Comparison of ENCODE assay signal across 15 cellular contexts in the genomic region with DNA sequence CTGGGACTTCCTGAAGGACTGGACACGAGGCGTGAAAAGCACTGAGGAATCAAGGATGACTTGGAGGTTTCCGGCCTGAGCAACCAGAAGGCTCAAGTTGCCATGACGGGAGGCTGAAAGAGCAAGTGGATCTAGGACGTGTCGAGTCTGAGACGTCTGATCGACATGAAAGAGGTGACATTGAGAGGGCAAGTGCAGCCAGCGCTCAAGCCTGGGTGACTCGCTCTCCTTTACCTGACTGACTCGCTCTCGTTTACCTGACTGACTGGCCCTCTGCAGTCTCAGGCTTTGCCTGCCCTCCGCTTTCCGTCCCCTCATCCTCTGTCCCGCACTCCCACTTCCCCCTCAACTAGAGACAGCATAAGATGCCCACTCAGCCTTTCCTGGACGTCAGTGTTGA.
A peak's percentile ranks its signal among the peaks of the same experiment; 100 is the strongest.
DNase-seq lines count a peak whose midpoint lies in the region; ATAC-seq, FAIRE-seq and TF ChIP-seq lines count a peak whose summit lies in the region.
"Had no signal": no experiment of that assay in that cellular context is flagged by ENCODE, and none has a peak within 500 bp of the region (broad histone marks: within the 10 kb centered on the region; RNA-seq: fewer than 3 reads in every experiment).

No MANE protein-coding gene starts in this region.

- no peak overlapping the region for H2AFZ ChIP-seq in HCT116 (ENCODE audit: low read depth, low read length, poor library complexity, severe bottlenecking)

- peak overlapping the region; percentile 55 to 74 for H3K27ac Mint-ChIP-seq in natural killer cell
- H3K27ac Mint-ChIP-seq in activated T-helper 2 cell treated with anti-CD3 and anti-CD28 coated beads, Interferon-gamma antibody, Interleukin-2, Interleukin-4, amounts not matched to agents 10 μg/mL and 5 μg/mL and 100 μg/mL, durations not matched to agents 14 hours and 24 hours and 36 hours = no peak overlapping the region

- CTCF ChIA-PET in A549 (lab: Yijun Ruan, JAX) (interaction anchor here (0.6 to 5.4 kb wide), 4 partner anchors 25 to 336 kb away, joined by 3 to 56 read pairs (median 3); no protein-coding TSS in a partner anchor), HCT116 (lab: Charles Lee) (no interaction called here)

- ATAC-seq in A549 (peak; percentile 3 to 34; a peak in 5 of 6 replicates), HCT116 (0 out of 2 replicates have a peak, but pooled peaks have one; percentile 19), natural killer cell (no peak), HG02852 (IDR thresholded peaks at IDR 0.05; ENCODE audit: unreplicated experiment) (no peak)
- ATAC-seq: gastroesophageal sphincter, K562 had no signal

- no peak for TF ChIP-seq RAD21 in A549 (conservative IDR thresholded peaks at IDR 0.05 in 1 of 2, IDR thresholded peaks at IDR 0.05 in 1 of 2)
- TF ChIP-seq RAD21 in HCT116 (IDR thresholded peaks at IDR 0.05; ENCODE audit: low read depth) = no peak

- H3K9me3 ChIP-seq in A549 = no peaks in the 10 kb centered on the region
- H3K9me3 ChIP-seq in HCT116 (ENCODE audit: control insufficient read depth in 1 of 2, insufficient read depth in 1 of 2, low read depth in 1 of 2, low read length in 2 of 2) = no peaks in the 10 kb centered on the region
- no peaks in the 10 kb centered on the region for H3K9me3 ChIP-seq in colonic mucosa
- H3K9me3 ChIP-seq: gastroesophageal sphincter had no signal

- H3K4me2 ChIP-seq in A549 = peak overlapping the region; percentile 93
- peak overlapping the region; percentile 23 for H3K4me2 ChIP-seq in HCT116 (ENCODE audit: low read length)

- H3K36me3 Mint-ChIP-seq in natural killer cell = no peaks in the 10 kb centered on the region
- peaks cover 86% of the 10 kb centered on the region for H3K36me3 Mint-ChIP-seq in activated T-helper 2 cell treated with anti-CD3 and anti-CD28 coated beads, Interferon-gamma antibody, Interleukin-2, Interleukin-4, amounts not matched to agents 10 μg/mL and 5 μg/mL and 100 μg/mL, durations not matched to agents 14 hours and 24 hours and 36 hours (ENCODE audit: low read depth)

- H3K27ac ChIP-seq in A549 (peak overlapping the region; percentile 75 to 78), HCT116 (ENCODE audit: low read depth, low read length) (no peak overlapping the region), colonic mucosa (peak overlapping the region; percentile 7)
- H3K27ac ChIP-seq: gastroesophageal sphincter had no signal

- 0 out of 3 replicates have a peak overlapping the region, but pooled peaks have one; percentile 33 for H3K4me3 ChIP-seq in A549
- H3K4me3 ChIP-seq in HCT116 (replicated peaks in 1 of 2; ENCODE audit: low read depth in 1 of 2, low read length in 2 of 2) = no peak overlapping the region
- H3K4me3 ChIP-seq in colonic mucosa = no peak overlapping the region
- H3K4me3 ChIP-seq: gastroesophageal sphincter, K562 had no signal

- no peak for DNase-seq in A549 (ENCODE audit: low read depth in 1 of 2, low spot score in 1 of 2)
- no peak for DNase-seq in HCT116 (ENCODE audit: low read depth, low spot score)
- no peak for DNase-seq in colonic mucosa
- no peak for DNase-seq in natural killer cell
- DNase-seq in GM12892 (ENCODE audit: insufficient read length) = no peak
- DNase-seq in NCI-H524 (lab: John Stamatoyannopoulos, UW) = no peak
- DNase-seq in activated T-helper 2 cell treated with anti-CD3 and anti-CD28 coated beads, Interferon-gamma antibody, Interleukin-2, Interleukin-4, amounts not matched to agents 10 μg/mL and 5 μg/mL and 100 μg/mL, durations not matched to agents 14 hours and 24 hours and 36 hours (ENCODE audit: low spot score) = no peak
- DNase-seq: DMS 273 treated with DMSO at 0.1 percent for 48 hours; NCI-H1048; nucleus accumbens; stimulated activated CD4-positive, alpha-beta T cell treated with anti-CD3 and anti-CD28 coated beads, Interleukin-4, amount 100 ng/mL, for 24 hours had no signal

- TF ChIP-seq CTCF in A549 (IDR thresholded peaks at IDR 0.05) = no peak
- no peak for TF ChIP-seq CTCF in HCT116 (IDR thresholded peaks at IDR 0.05 in 2 of 3, conservative IDR thresholded peaks at IDR 0.05 in 1 of 3; ENCODE audit: borderline replicate concordance in 1 of 3, insufficient read depth in 1 of 3, low read depth in 2 of 3, low read length in 2 of 3)
- no peak for TF ChIP-seq CTCF in colonic mucosa (IDR thresholded peaks at IDR 0.05)
- TF ChIP-seq CTCF in natural killer cell (IDR thresholded peaks at IDR 0.05) = no peak

- 51% methylated on average over 16 of the region's 16 CpGs for WGBS in A549 (ENCODE audit: missing lambda C conversion rate)

- peaks cover 90% of the 10 kb centered on the region for H3K4me1 ChIP-seq in A549
- peaks cover 0 to 17% of the 10 kb centered on the region in 2 experiments; a peak in 2 of 4 replicates for H3K4me1 ChIP-seq in HCT116 (ENCODE audit: control insufficient read depth in 1 of 2, insufficient read depth in 2 of 2, low read length in 2 of 2)
- H3K4me1 ChIP-seq in colonic mucosa = peaks cover 7% of the 10 kb centered on the region

- RAD21 ChIA-PET in HCT116 (lab: Charles Lee; ENCODE audit: low non-redundant PET in 1 of 2, low total read pairs in 2 of 2, uncharacterized antibody in 2 of 2, unreplicated experiment in 2 of 2) = no interaction called here

- H3K9ac ChIP-seq in HCT116 (ENCODE audit: low read length) (no peak overlapping the region), colonic mucosa (ENCODE audit: low read depth in 2 of 2, low read length in 2 of 2) (peak overlapping the region in 1 of 2 donors; percentile 80)

- peaks cover 86 to 94% of the 10 kb centered on the region in 2 donors for H3K4me1 Mint-ChIP-seq in natural killer cell
- H3K4me1 Mint-ChIP-seq in activated T-helper 2 cell treated with anti-CD3 and anti-CD28 coated beads, Interferon-gamma antibody, Interleukin-2, Interleukin-4, amounts not matched to agents 10 μg/mL and 5 μg/mL and 100 μg/mL, durations not matched to agents 14 hours and 24 hours and 36 hours (ENCODE audit: low read depth) = peaks cover 64% of the 10 kb centered on the region

- H3K27me3 ChIP-seq in HCT116 (ENCODE audit: insufficient read depth, low read length) (no peaks in the 10 kb centered on the region), colonic mucosa (no peaks in the 10 kb centered on the region)
- H3K27me3 ChIP-seq: gastroesophageal sphincter had no signal

- TF ChIP-seq EP300 in A549 (IDR thresholded peaks at IDR 0.05) = no peak

- no peaks in the 10 kb centered on the region for H3K36me3 ChIP-seq in HCT116 (ENCODE audit: control insufficient read depth in 1 of 2, insufficient read depth in 2 of 2, low read length in 2 of 2)
- H3K36me3 ChIP-seq in colonic mucosa = no peaks in the 10 kb centered on the region

- H3K79me2 ChIP-seq in HCT116 (ENCODE audit: insufficient read depth, low read length) = no peaks in the 10 kb centered on the region

- FAIRE-seq in A549 (lab: Jason Lieb, UNC) = no peak
- FAIRE-seq in GM12892 (lab: Jason Lieb, UNC) = no peak
- FAIRE-seq: GM18507, K562 had no signal

- intact Hi-C loops in HCT116 (cut with micrococcal nuclease) (no loop called here), colonic mucosa (cut with DNase I) (no loop called here), natural killer cell (cut with micrococcal nuclease) (no loop called here)
- intact Hi-C loops in activated T-helper 2 cell treated with anti-CD3 and anti-CD28 coated beads, Interferon-gamma antibody, Interleukin-2, Interleukin-4, amounts not matched to agents 10 μg/mL and 5 μg/mL and 100 μg/mL, durations not matched to agents 14 hours and 24 hours and 36 hours (cut with micrococcal nuclease) = loop anchor here (10.0 kb wide), 1 partner anchor 422 kb away; the partner anchor contains the start of genes DCLRE1C and MEIG1

- no TSS peak for BruUV-seq in HCT116 (replicated peaks; lab: Mats Ljungman, UMichigan)

- H3K9me3 Mint-ChIP-seq in natural killer cell = no peaks in the 10 kb centered on the region
- H3K9me3 Mint-ChIP-seq in activated T-helper 2 cell treated with anti-CD3 and anti-CD28 coated beads, Interferon-gamma antibody, Interleukin-2, Interleukin-4, amounts not matched to agents 10 μg/mL and 5 μg/mL and 100 μg/mL, durations not matched to agents 14 hours and 24 hours and 36 hours = no peaks in the 10 kb centered on the region

- no peak for TF ChIP-seq POLR2A in A549 (IDR thresholded peaks at IDR 0.05; ENCODE audit: low read length)
- no peak for TF ChIP-seq POLR2A in HCT116 (IDR thresholded peaks at IDR 0.05; ENCODE audit: borderline replicate concordance, extremely low read depth, insufficient read depth, insufficient read length)
- TF ChIP-seq POLR2A in GM12892 (IDR thresholded peaks at IDR 0.05; ENCODE audit: low read depth, low read length) = no peak

- H3K9me2 ChIP-seq in HCT116 (ENCODE audit: insufficient read depth) = no peaks in the 10 kb centered on the region

- no peaks in the 10 kb centered on the region for H4K20me1 ChIP-seq in HCT116 (ENCODE audit: insufficient read depth)

- POLR2A ChIA-PET in A549 (lab: Yijun Ruan, JAX) = no interaction called here
- POLR2A ChIA-PET in HCT116 (lab: Charles Lee) = no interaction called here

- H3K4me3 Mint-ChIP-seq in natural killer cell = no peak overlapping the region
- no peak overlapping the region for H3K4me3 Mint-ChIP-seq in activated T-helper 2 cell treated with anti-CD3 and anti-CD28 coated beads, Interferon-gamma antibody, Interleukin-2, Interleukin-4, amounts not matched to agents 10 μg/mL and 5 μg/mL and 100 μg/mL, durations not matched to agents 14 hours and 24 hours and 36 hours (ENCODE audit: low read depth)

- H3K27me3 Mint-ChIP-seq in natural killer cell (ENCODE audit: low read depth in 2 of 2) = no peaks in the 10 kb centered on the region
- H3K27me3 Mint-ChIP-seq in activated T-helper 2 cell treated with anti-CD3 and anti-CD28 coated beads, Interferon-gamma antibody, Interleukin-2, Interleukin-4, amounts not matched to agents 10 μg/mL and 5 μg/mL and 100 μg/mL, durations not matched to agents 14 hours and 24 hours and 36 hours (ENCODE audit: low read depth) = no peaks in the 10 kb centered on the region

TF ChIP-seq in HCT116, 20 proteins besides CTCF, POLR2A, EP300 and RAD21 (continues in another document):
- no peak for TF ChIP-seq ZFX (IDR thresholded peaks at IDR 0.05)
- TF ChIP-seq CBX3 (IDR thresholded peaks at IDR 0.05; ENCODE audit: low read depth) = no peak
- no peak for TF ChIP-seq EZH2 (IDR thresholded peaks at IDR 0.05)
- TF ChIP-seq YY1 (IDR thresholded peaks at IDR 0.05; ENCODE audit: extremely low read depth, insufficient replicate concordance, low read depth, low read length) = no peak
- TF ChIP-seq FOSL1 (IDR thresholded peaks at IDR 0.05; ENCODE audit: low read depth) = no peak
- no peak for TF ChIP-seq TCF7L2 (IDR thresholded peaks at IDR 0.05; ENCODE audit: borderline replicate concordance, extremely low read depth, insufficient read depth, insufficient read length)

Comparison
In these comparisons a context has a peak if more than half of its experiments do, and no peak if none do; other contexts are left out.
1. ATAC-seq: peak in A549 (2 of 2) and HCT116 (single experiment); none in natural killer cell (0 of 3) and HG02852 (single experiment).